In the genomic region with DNA sequence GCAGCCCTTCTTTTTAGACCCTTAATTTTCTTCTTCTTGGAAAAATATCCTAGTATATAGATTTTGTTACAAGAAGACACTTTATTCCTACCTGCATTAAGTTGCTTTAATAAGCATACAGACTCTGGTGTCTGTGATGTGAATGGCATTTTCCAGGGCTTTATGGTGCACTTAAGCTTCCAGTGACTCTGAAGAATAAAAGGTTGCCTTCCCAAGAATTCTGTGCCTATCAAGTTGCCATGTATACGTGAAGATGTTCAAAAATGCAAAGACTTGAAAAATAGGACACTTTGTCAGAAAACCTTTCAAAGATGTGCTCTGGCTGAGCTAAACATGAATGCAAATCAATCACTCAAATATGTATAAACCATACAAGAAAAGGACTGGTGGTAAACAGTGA, we compare ENCODE assay signal across 24 cellular contexts.
"Had no signal": no experiment of that assay in that cellular context is flagged by ENCODE, and none has a peak within 500 bp of the region (broad histone marks: within the 10 kb centered on the region; RNA-seq: fewer than 3 reads in every experiment).

No MANE protein-coding gene starts in this region.

- H3K9me3 ChIP-seq: stomach, suprapubic skin, testis, thoracic aorta, thyroid gland, tibial artery, tibial nerve, transverse colon, upper lobe of left lung, upper lobe of right lung, uterus, vagina had no signal

- H3K27me3 ChIP-seq: stomach, suprapubic skin, testis, thyroid gland, tibial artery, tibial nerve, transverse colon, upper lobe of left lung, upper lobe of right lung, uterus, vagina had no signal

- H3K27ac ChIP-seq: stomach, suprapubic skin, testis, thoracic aorta, thyroid gland, tibial artery, tibial nerve, transverse colon, upper lobe of left lung, upper lobe of right lung, uterus, vagina had no signal

- H3K4me3 ChIP-seq: stomach, suprapubic skin, testis, thoracic aorta, thyroid gland, tibial artery, tibial nerve, transverse colon, upper lobe of left lung, upper lobe of right lung, uterus, vagina had no signal

- DNase-seq: stimulated activated CD4-positive, alpha-beta T cell treated with anti-CD3 and anti-CD28 coated beads, Interleukin-2, amount 100 ng/mL, for 48 hours; stimulated activated CD4-positive, alpha-beta T cell treated with anti-CD3 and anti-CD28 coated beads, Interleukin-4, amount 100 ng/mL, for 1 hour; stimulated activated CD4-positive, alpha-beta T cell treated with anti-CD3 and anti-CD28 coated beads, Interleukin-4, amount 100 ng/mL, for 24 hours; stimulated activated CD4-positive, alpha-beta T cell treated with anti-CD3 and anti-CD28 coated beads, Interleukin-4, amount 100 ng/mL, for 4 hours; stimulated activated CD8-positive, alpha-beta memory T cell treated with anti-CD3 and anti-CD28 coated beads, Interleukin-4, amount 100 ng/mL, for 48 hours; stimulated activated naive B cell treated with anti-CD40 and anti-IgM and Interleukin-4, amounts not matched to agents 10 μg/mL and 1 μg/mL and 100 μg/mL, for 72 hours; stimulated activated naive CD4-positive, alpha-beta T cell; stimulated activated naive CD4-positive, alpha-beta T cell treated with Interleukin-2 at 50 U/mL for 16 hours; stimulated activated naive CD8-positive, alpha-beta T cell treated with anti-CD3 and anti-CD28 coated beads, Interleukin-15, amount 100 ng/mL, for 72 hours; stimulated activated naive CD8-positive, alpha-beta T cell treated with anti-CD3 and anti-CD28 coated beads, Interleukin-15, Interleukin-2, amounts not matched to agents 100 U/mL and 50 U/mL, for 24 hours; stomach; substantia nigra; testis; thyroid gland; tibial artery; transverse colon; trophoblast cell; upper lobe of left lung; upper lobe of right lung; uterus had no signal

- H3K36me3 ChIP-seq: stomach, suprapubic skin, thoracic aorta, thyroid gland, tibial artery, tibial nerve, transverse colon, upper lobe of left lung, upper lobe of right lung, uterus, vagina had no signal
